In the genomic region with DNA sequence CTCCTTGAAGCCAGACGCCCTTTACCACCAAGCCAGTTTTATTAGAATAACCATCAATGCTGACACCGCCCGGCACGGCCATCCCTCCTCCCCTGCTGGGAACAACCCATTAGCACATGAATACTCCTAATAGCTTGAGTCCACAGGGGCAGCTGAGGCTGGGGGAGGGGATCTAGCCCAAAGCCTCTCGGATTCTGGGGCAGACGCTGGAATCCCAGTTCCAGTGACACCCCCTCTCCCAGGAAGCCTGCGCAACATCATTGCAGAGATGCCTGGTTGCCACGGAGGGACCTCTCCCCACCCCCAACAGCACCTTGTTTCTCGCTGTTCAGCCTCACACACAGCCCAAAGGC, we compare ENCODE assay signal across 11 cellular contexts. TPM values are rescaled to one million over a fixed set of nuclear protein-coding genes. Genes with fewer than 3 reads are reported as not detected.
DNase-seq lines count a peak whose midpoint lies in the region; ATAC-seq and TF ChIP-seq lines count a peak whose summit lies in the region.
"Had no signal": no experiment of that assay in that cellular context is flagged by ENCODE, and none has a peak within 500 bp of the region (broad histone marks: within the 10 kb centered on the region; RNA-seq: fewer than 3 reads in every experiment).

No MANE protein-coding gene starts in this region.

- H3K36me3 Mint-ChIP-seq in Caco-2 (ENCODE audit: insufficient read depth, unreplicated experiment), result no peaks in the 10 kb centered on the region
- H3K36me3 Mint-ChIP-seq in central memory CD8-positive, alpha-beta T cell (ENCODE audit: insufficient read depth), result peaks cover 5% of the 10 kb centered on the region
- H3K36me3 Mint-ChIP-seq in natural killer cell, result no peaks in the 10 kb centered on the region

- CTCF ChIA-PET in Caco-2 (lab: Charles Lee), result interaction anchor here (0.6 to 2.2 kb wide), 16 partner anchors 8 to 526 kb away, joined by 3 to 34 read pairs (median 6); no protein-coding TSS in a partner anchor
- CTCF ChIA-PET in IMR-90 (lab: Yijun Ruan, JAX), result interaction anchor here (1.0 to 2.6 kb wide), 5 partner anchors 9 to 241 kb away, joined by 3 to 19 read pairs (median 5); no protein-coding TSS in a partner anchor

- peak overlapping the region; percentile 61 for H2AK9ac ChIP-seq in IMR-90 (replicated peaks; ENCODE audit: low read depth, low read length, poor library complexity)

- no peaks in the 10 kb centered on the region for H3K79me1 ChIP-seq in IMR-90 (ENCODE audit: low read depth in 1 of 2, low read length in 2 of 2)

- H3K4me3 Mint-ChIP-seq in Caco-2 (ENCODE audit: unreplicated experiment) (peak overlapping the region; percentile 63), natural killer cell (peak overlapping the region; percentile 82)
- peak overlapping the region; percentile 64 for H3K4me3 Mint-ChIP-seq in central memory CD8-positive, alpha-beta T cell

- H3K4me1 Mint-ChIP-seq in Caco-2 (ENCODE audit: low read depth, unreplicated experiment) (no peaks in the 10 kb centered on the region), natural killer cell (peaks cover 10 to 14% of the 10 kb centered on the region in 2 donors)
- peaks cover 12% of the 10 kb centered on the region for H3K4me1 Mint-ChIP-seq in central memory CD8-positive, alpha-beta T cell

- BruUV-seq in Caco-2 (replicated peaks; lab: Mats Ljungman, UMichigan) (no TSS peak), IMR-90 (replicated peaks; lab: Mats Ljungman, UMichigan) (no TSS peak)

- DNase-seq in Caco-2 (no peak), IMR-90 (no peak), natural killer cell (no peak), NCI-H345 treated with DMSO at 0.1 percent for 48 hours (lab: John Stamatoyannopoulos, UW; ENCODE audit: unreplicated experiment) (no peak), SKM-1 treated with dmso at 0.1 percent for 144 hours (lab: John Stamatoyannopoulos, UW; ENCODE audit: unreplicated experiment) (no peak), GM03348 (ENCODE audit: low spot score) (no peak)
- no peak for DNase-seq in central memory CD8-positive, alpha-beta T cell (ENCODE audit: low spot score in 2 of 2)
- DNase-seq: central memory CD4-positive, alpha-beta T cell had no signal

- H4K20me1 ChIP-seq in IMR-90 (ENCODE audit: insufficient read depth, low read length), result 0 out of 2 replicates have a peak, but pooled peaks cover 4% of the 10 kb centered on the region

- H3K27me3 ChIP-seq in Caco-2 (replicated peaks; ENCODE audit: control insufficient read depth, insufficient read depth, low read length), result peaks cover 6% of the 10 kb centered on the region
- H3K27me3 ChIP-seq in IMR-90 (ENCODE audit: control insufficient read depth, insufficient read depth, low read length), result peaks cover 86% of the 10 kb centered on the region

- H3K4me3 ChIP-seq in Caco-2 (ENCODE audit: low read depth, low read length) (no peak overlapping the region), IMR-90 (ENCODE audit: insufficient read depth, low read depth, low read length) (no peak overlapping the region)

- H4K5ac ChIP-seq in IMR-90 (ENCODE audit: low read depth, low read length), result no peak overlapping the region

- peak overlapping the region; percentile 93 for H2AFZ ChIP-seq in IMR-90 (replicated peaks; ENCODE audit: low read length, poor library complexity)

- dilution Hi-C loops in IMR-90 (cut with HindIII; ENCODE audit: low sequenced_read_pairs, unreplicated experiment), result no loop called here

- no peak overlapping the region for H2BK5ac ChIP-seq in IMR-90 (ENCODE audit: low read depth, low read length, poor library complexity, severe bottlenecking)

- no peak overlapping the region for H3K14ac ChIP-seq in IMR-90 (replicated peaks; ENCODE audit: low read depth, low read length)

- H3K56ac ChIP-seq in IMR-90 (ENCODE audit: extremely low read depth, insufficient read depth, low read length), result no peak overlapping the region

- no peak overlapping the region for H2BK15ac ChIP-seq in IMR-90 (ENCODE audit: low read depth, low read length)

- H3K9ac ChIP-seq in IMR-90 (ENCODE audit: low read depth, low read length), result no peak overlapping the region

- no peak overlapping the region for H3K4me2 ChIP-seq in IMR-90 (ENCODE audit: low read depth, low read length)

- no peak overlapping the region for H2AK5ac ChIP-seq in IMR-90 (ENCODE audit: low read depth, low read length)

- H3K4ac ChIP-seq in IMR-90 (ENCODE audit: low read depth, low read length), result no peak overlapping the region

- no peak for ATAC-seq in IMR-90 (ENCODE audit: low read depth)
- ATAC-seq in central memory CD8-positive, alpha-beta T cell (replicated peaks; ENCODE audit: extremely low read depth, poor library complexity, severe bottlenecking), result no peak
- no peak for ATAC-seq in natural killer cell
- no peak for ATAC-seq in HG02870 (IDR thresholded peaks at IDR 0.05; ENCODE audit: unreplicated experiment)

- H3K9me3 ChIP-seq in Caco-2 (no peaks in the 10 kb centered on the region), IMR-90 (ENCODE audit: control insufficient read depth, insufficient read depth, low read length) (no peaks in the 10 kb centered on the region)

- no peak for TF ChIP-seq POLR2A in IMR-90 (IDR thresholded peaks at IDR 0.05; ENCODE audit: low read depth, low read length)

- no peak for TF ChIP-seq CTCF in Caco-2 (IDR thresholded peaks at IDR 0.05; ENCODE audit: insufficient read depth in 1 of 2, low read depth in 1 of 2, low read length in 1 of 2, severe bottlenecking in 1 of 2, unreplicated experiment in 1 of 2)
- no peak for TF ChIP-seq CTCF in IMR-90 (conservative IDR thresholded peaks at IDR 0.05; ENCODE audit: low read depth, low read length)
- TF ChIP-seq CTCF in natural killer cell (IDR thresholded peaks at IDR 0.05), result no peak

- H3K36me3 ChIP-seq in Caco-2 (ENCODE audit: control insufficient read depth, insufficient read depth, low read length) (no peaks in the 10 kb centered on the region), IMR-90 (ENCODE audit: control insufficient read depth, insufficient read depth, low read length) (no peaks in the 10 kb centered on the region)

- TF ChIP-seq RAD21 in IMR-90 (IDR thresholded peaks at IDR 0.05; ENCODE audit: low read length), result no peak

- intact Hi-C loops in Caco-2 (cut with micrococcal nuclease; ENCODE audit: unreplicated experiment), result loop anchor here (1.0 to 5.0 kb wide), 3 partner anchors 92 to 243 kb away; no protein-coding TSS in a partner anchor
- intact Hi-C loops in IMR-90 (cut with micrococcal nuclease), result loop anchor here (1.0 to 5.0 kb wide), 4 partner anchors 187 to 517 kb away; no protein-coding TSS in a partner anchor
- intact Hi-C loops in natural killer cell (cut with micrococcal nuclease), result no loop called here

- H3K4me1 ChIP-seq in Caco-2, result peaks cover 6% of the 10 kb centered on the region; the same call in 1 of the 2 replicates
- peaks cover 3% of the 10 kb centered on the region; the same call in 1 of the 2 replicates for H3K4me1 ChIP-seq in IMR-90 (ENCODE audit: control insufficient read depth, insufficient read depth, low read length)

- H3K9me3 Mint-ChIP-seq in Caco-2 (ENCODE audit: unreplicated experiment) (no peaks in the 10 kb centered on the region), natural killer cell (no peaks in the 10 kb centered on the region)
- no peaks in the 10 kb centered on the region for H3K9me3 Mint-ChIP-seq in central memory CD8-positive, alpha-beta T cell
- H3K9me3 Mint-ChIP-seq: T-helper 1 cell treated with Interleukin-12 subunit alpha and Interleukin-12 subunit beta and Interleukin-4 antibody, amounts not matched to agents 30 μg/mL and 1 μg/mL, for 36 hours had no signal

- in situ Hi-C loops in IMR-90 (cut with MboI; ENCODE audit: low sequenced_read_pairs), result no loop called here

- H2BK120ac ChIP-seq in IMR-90 (ENCODE audit: low read depth, low read length), result no peak overlapping the region

- H3K27ac Mint-ChIP-seq in Caco-2 (ENCODE audit: unreplicated experiment) (no peak overlapping the region), natural killer cell (no peak overlapping the region)
- H3K27ac Mint-ChIP-seq in central memory CD8-positive, alpha-beta T cell (ENCODE audit: low read depth), result no peak overlapping the region
- H3K27ac Mint-ChIP-seq: T-helper 1 cell treated with Interleukin-12 subunit alpha and Interleukin-12 subunit beta and Interleukin-4 antibody, amounts not matched to agents 30 μg/mL and 1 μg/mL, for 36 hours had no signal

- no peak overlapping the region for H4K91ac ChIP-seq in IMR-90 (ENCODE audit: insufficient read depth, low read depth, low read length)

- H3K18ac ChIP-seq in IMR-90 (ENCODE audit: low read depth, low read length), result no peak overlapping the region

- H4K8ac ChIP-seq in IMR-90 (ENCODE audit: low read depth in 2 of 2, low read length in 2 of 2), result no peak overlapping the region

- H3K23ac ChIP-seq in IMR-90 (ENCODE audit: low read depth, low read length), result no peak overlapping the region

- no peaks in the 10 kb centered on the region for H3K9me1 ChIP-seq in IMR-90 (ENCODE audit: insufficient read depth, low read length)

- no peak overlapping the region for H3K27ac ChIP-seq in IMR-90 (ENCODE audit: insufficient read depth, low read length)

- H3K27me3 Mint-ChIP-seq in Caco-2 (ENCODE audit: insufficient read depth, unreplicated experiment) (peaks cover 12% of the 10 kb centered on the region), natural killer cell (ENCODE audit: low read depth in 2 of 2) (peaks cover 49 to 55% of the 10 kb centered on the region in 2 donors)
- H3K27me3 Mint-ChIP-seq in central memory CD8-positive, alpha-beta T cell, result peaks cover 68% of the 10 kb centered on the region

- WGBS in IMR-90 (ENCODE audit: extremely low coverage in 2 of 2, insufficient read length in 1 of 2), 2 experiments, result 42% methylated on average over 2 of the region's 9 CpGs; no CpG with 5 or more reads in 1 of the 2 experiments

- no peak overlapping the region for H2BK20ac ChIP-seq in IMR-90 (ENCODE audit: low read depth, low read length)

- POLR2A ChIA-PET in Caco-2 (lab: Charles Lee) (no interaction called here), IMR-90 (lab: Charles Lee; ENCODE audit: unreplicated experiment) (no interaction called here)

TF ChIP-seq in IMR-90, 13 proteins besides CTCF, POLR2A, EP300 and RAD21 (continues in another document):
- TF ChIP-seq NFE2L2 (IDR thresholded peaks at IDR 0.05; ENCODE audit: low read depth, low read length), result no peak
- no peak for TF ChIP-seq MAZ (IDR thresholded peaks at IDR 0.05; ENCODE audit: borderline replicate concordance, low read depth, low read length)
- no peak for TF ChIP-seq CHD1 (IDR thresholded peaks at IDR 0.05; ENCODE audit: low read depth, low read length)
- no peak for TF ChIP-seq RCOR1 (IDR thresholded peaks at IDR 0.05; ENCODE audit: insufficient replicate concordance, low read length)
- no peak for TF ChIP-seq RFX5 (IDR thresholded peaks at IDR 0.05; ENCODE audit: low read depth, low read length)
- TF ChIP-seq MXI1 (IDR thresholded peaks at IDR 0.05; ENCODE audit: borderline replicate concordance, low read depth, low read length), result no peak

RNA-seq across cellular contexts. Expression of a gene that starts 1.2 kb away (rescaled TPM):
- total RNA-seq in Caco-2 (2022) (1.3 and 1.4 TPM in 2 replicates), IMR-90 (2012; rRNA removed) (not detected in 2 replicates), natural killer cell (not detected)
- 0.05 and 0.13 TPM in 2 replicates for polyA plus RNA-seq in IMR-90 (2012; rRNA removed)
- 0.14 TPM in 1 of 2 replicates, not detected in the other for polyA plus RNA-seq in IMR-90 (2012; cell fraction: cytosol; rRNA removed)
- polyA plus RNA-seq in IMR-90 (2012; cell fraction: nucleus; rRNA removed; ENCODE audit: low replicate concordance), result 0.04 TPM in 1 of 2 replicates, not detected in the other
- total RNA-seq: mononuclear cell had no signal
